ENCODE assay signal across 8 cellular contexts in the genomic region with DNA sequence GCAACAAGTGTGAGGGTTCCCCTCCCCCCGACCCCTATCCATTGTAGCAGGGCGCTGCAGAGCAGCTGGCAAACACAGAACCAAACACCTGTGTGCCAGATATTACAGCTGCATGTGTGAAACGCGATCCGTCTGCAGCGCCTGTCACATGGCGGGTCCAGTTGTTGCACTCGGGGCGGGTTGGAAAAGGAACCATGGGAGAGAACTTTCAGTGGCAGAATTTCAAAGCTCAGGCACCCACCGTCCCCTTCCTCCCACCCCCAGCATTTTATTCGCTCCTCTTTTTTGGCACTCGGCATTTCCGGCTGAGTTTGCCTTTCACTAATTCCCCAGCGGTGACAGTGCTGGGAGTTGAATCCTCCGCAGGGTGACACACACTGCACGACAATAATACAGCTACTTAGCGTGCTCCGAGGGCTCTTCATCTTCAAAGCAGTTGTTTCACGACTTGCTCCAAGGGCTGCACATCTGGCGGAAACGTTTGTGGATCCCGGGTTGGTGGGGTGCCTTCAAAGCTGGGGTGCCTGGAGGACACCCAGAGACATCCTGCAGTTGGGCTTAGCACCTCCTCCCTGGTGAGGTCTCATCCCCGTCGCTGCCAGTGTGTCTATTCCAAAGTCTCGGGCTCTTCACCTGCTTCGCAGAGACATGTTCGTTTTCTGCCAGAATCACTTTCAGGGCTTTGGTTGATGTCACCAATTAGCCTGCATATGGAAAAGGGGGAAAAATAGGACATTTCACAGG.
DNase-seq lines count a peak whose midpoint lies in the region; ATAC-seq and TF ChIP-seq lines count a peak whose summit lies in the region.

No MANE protein-coding gene starts in this region.

- H3K36me3 ChIP-seq in Panc1 (ENCODE audit: control insufficient read depth, insufficient read depth, low read length) (no peaks in the 10 kb centered on the region), stomach (no peaks in the 10 kb centered on the region)

- TF ChIP-seq CTCF in Panc1 (IDR thresholded peaks at IDR 0.05), result no peak
- TF ChIP-seq CTCF in stomach (IDR thresholded peaks at IDR 0.05), result no peak

- TF ChIP-seq EP300 in stomach (IDR thresholded peaks at IDR 0.05), result no peak

- no TSS peak for BruUV-seq in Panc1 (replicated peaks; lab: Mats Ljungman, UMichigan)

- H3K27me3 ChIP-seq in Panc1 (ENCODE audit: control insufficient read depth, insufficient read depth, low read length), result peaks cover 7% of the 10 kb centered on the region; the same call in 1 of the 2 replicates
- peaks cover 0 to 3% (median 0%) of the 10 kb centered on the region in 3 donors for H3K27me3 ChIP-seq in stomach

- intact Hi-C loops in Panc1 (cut with micrococcal nuclease; ENCODE audit: unreplicated experiment), result no loop called here
- intact Hi-C loops in stomach (cut with DNase I; ENCODE audit: low total_unique reads), result no loop called here

- peak; percentile 34 to 63 for DNase-seq in NCI-H187 (lab: John Stamatoyannopoulos, UW)
- no peak for DNase-seq in NCI-H187 treated with DMSO at 0.1 percent for 48 hours (lab: John Stamatoyannopoulos, UW)
- no peak for DNase-seq in Panc1 (ENCODE audit: low read depth, low spot score)
- DNase-seq in glomerular visceral epithelial cell (ENCODE audit: extremely low spot score), result peak; percentile 27
- DNase-seq in stomach, result peak; percentile 46
- DNase-seq in ecto neural progenitor cell (ENCODE audit: low spot score), result no peak

- H3K27ac ChIP-seq in Panc1 (ENCODE audit: low read length), result no peak overlapping the region
- no peak overlapping the region for H3K27ac ChIP-seq in stomach

- ATAC-seq in Panc1 (peak; percentile 66), HG03280 (IDR thresholded peaks at IDR 0.05; ENCODE audit: unreplicated experiment) (no peak), HG02970 (IDR thresholded peaks at IDR 0.05; ENCODE audit: low FRiP score, unreplicated experiment) (no peak)

- POLR2A ChIA-PET in Panc1 (lab: Charles Lee), result no interaction called here

- H3K9me3 ChIP-seq in Panc1 (ENCODE audit: control insufficient read depth, insufficient read depth, low read depth, low read length) (no peaks in the 10 kb centered on the region), stomach (no peaks in the 10 kb centered on the region)

- H3K4me1 ChIP-seq in Panc1 (ENCODE audit: control insufficient read depth, insufficient read depth, low read length) (no peaks in the 10 kb centered on the region), stomach (peaks cover 4 to 16% (median 13%) of the 10 kb centered on the region in 4 donors)

- in situ Hi-C loops in Panc1 (cut with HindIII; ENCODE audit: low pct_unique_long_range_greater_than_20kb, low sequenced_read_pairs), result no loop called here

- 33 to 39% (median 35%) methylated on average over 27 of the region's 27 CpGs for WGBS in stomach, 5 donors

- no peak for TF ChIP-seq POLR2A in stomach (IDR thresholded peaks at IDR 0.05)

- CTCF ChIA-PET in Panc1 (lab: Charles Lee), result interaction anchor here (0.7 kb wide), 1 partner anchor 24 kb away, joined by 4 read pairs; no protein-coding TSS in a partner anchor

- H3K4me3 ChIP-seq in Panc1 (ENCODE audit: low read depth in 2 of 2, low read length in 2 of 2), result peak overlapping the region; percentile 12 to 46; a peak in 3 of 4 replicates
- peak overlapping the region; percentile 22 to 35 (median 28) for H3K4me3 ChIP-seq in stomach

Comparison
In these comparisons a context has a peak if more than half of its experiments do, and no peak if none do; other contexts are left out.
1. DNase-seq: peak in NCI-H187 (2 of 2), glomerular visceral epithelial cell (single experiment) and stomach (single experiment); none in NCI-H187 treated with DMSO at 0.1 percent for 48 hours (single experiment), Panc1 (single experiment) and ecto neural progenitor cell (single experiment).